1 cellular context compared by ENCODE assay signal in the genomic region with DNA sequence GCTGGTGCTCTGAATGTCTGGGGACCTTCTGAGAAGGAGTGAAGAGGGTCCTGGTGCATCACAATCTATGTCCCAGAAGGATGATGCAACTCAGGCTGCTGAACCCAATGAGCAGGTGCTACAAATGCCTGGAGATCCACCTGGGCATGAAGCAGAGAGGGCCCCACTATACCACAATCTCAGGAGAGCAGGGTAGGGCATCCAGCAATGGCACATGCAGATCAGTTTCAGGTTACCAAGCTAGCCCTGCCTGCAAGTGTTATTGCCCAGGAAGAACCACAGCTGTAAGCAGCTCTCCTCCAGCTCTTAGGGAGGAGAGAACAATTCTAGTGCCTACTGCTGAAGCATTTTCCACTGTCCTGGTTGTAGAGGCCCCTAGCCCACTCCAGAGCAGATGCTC.
TF ChIP-seq lines count a peak whose summit lies in the region.

No MANE protein-coding gene starts in this region.

TF ChIP-seq in GM23338, 12 proteins besides CTCF, POLR2A, EP300 and RAD21 (continued from another document):
- TF ChIP-seq, protein P1, sequence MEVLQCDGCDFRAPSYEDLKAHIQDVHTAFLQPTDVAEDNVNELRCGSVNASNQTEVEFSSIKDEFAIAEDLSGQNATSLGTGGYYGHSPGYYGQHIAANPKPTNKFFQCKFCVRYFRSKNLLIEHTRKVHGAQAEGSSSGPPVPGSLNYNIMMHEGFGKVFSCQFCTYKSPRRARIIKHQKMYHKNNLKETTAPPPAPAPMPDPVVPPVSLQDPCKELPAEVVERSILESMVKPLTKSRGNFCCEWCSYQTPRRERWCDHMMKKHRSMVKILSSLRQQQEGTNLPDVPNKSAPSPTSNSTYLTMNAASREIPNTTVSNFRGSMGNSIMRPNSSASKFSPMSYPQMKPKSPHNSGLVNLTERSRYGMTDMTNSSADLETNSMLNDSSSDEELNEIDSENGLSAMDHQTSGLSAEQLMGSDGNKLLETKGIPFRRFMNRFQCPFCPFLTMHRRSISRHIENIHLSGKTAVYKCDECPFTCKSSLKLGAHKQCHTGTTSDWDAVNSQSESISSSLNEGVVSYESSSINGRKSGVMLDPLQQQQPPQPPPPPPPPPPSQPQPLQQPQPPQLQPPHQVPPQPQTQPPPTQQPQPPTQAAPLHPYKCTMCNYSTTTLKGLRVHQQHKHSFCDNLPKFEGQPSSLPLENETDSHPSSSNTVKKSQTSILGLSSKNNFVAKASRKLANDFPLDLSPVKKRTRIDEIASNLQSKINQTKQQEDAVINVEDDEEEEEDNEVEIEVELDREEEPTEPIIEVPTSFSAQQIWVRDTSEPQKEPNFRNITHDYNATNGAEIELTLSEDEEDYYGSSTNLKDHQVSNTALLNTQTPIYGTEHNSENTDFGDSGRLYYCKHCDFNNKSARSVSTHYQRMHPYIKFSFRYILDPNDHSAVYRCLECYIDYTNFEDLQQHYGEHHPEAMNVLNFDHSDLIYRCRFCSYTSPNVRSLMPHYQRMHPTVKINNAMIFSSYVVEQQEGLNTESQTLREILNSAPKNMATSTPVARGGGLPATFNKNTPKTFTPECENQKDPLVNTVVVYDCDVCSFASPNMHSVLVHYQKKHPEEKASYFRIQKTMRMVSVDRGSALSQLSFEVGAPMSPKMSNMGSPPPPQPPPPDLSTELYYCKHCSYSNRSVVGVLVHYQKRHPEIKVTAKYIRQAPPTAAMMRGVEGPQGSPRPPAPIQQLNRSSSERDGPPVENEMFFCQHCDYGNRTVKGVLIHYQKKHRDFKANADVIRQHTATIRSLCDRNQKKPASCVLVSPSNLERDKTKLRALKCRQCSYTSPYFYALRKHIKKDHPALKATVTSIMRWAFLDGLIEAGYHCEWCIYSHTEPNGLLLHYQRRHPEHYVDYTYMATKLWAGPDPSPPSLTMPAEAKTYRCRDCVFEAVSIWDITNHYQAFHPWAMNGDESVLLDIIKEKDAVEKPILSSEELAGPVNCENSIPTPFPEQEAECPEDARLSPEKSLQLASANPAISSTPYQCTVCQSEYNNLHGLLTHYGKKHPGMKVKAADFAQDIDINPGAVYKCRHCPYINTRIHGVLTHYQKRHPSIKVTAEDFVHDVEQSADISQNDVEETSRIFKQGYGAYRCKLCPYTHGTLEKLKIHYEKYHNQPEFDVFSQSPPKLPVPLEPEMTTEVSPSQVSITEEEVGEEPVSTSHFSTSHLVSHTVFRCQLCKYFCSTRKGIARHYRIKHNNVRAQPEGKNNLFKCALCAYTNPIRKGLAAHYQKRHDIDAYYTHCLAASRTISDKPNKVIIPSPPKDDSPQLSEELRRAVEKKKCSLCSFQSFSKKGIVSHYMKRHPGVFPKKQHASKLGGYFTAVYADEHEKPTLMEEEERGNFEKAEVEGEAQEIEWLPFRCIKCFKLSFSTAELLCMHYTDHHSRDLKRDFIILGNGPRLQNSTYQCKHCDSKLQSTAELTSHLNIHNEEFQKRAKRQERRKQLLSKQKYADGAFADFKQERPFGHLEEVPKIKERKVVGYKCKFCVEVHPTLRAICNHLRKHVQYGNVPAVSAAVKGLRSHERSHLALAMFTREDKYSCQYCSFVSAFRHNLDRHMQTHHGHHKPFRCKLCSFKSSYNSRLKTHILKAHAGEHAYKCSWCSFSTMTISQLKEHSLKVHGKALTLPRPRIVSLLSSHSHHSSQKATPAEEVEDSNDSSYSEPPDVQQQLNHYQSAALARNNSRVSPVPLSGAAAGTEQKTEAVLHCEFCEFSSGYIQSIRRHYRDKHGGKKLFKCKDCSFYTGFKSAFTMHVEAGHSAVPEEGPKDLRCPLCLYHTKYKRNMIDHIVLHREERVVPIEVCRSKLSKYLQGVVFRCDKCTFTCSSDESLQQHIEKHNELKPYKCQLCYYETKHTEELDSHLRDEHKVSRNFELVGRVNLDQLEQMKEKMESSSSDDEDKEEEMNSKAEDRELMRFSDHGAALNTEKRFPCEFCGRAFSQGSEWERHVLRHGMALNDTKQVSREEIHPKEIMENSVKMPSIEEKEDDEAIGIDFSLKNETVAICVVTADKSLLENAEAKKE (CRISPR knock-in tag; IDR thresholded peaks at IDR 0.05): no peak
- no peak for TF ChIP-seq NANOG (IDR thresholded peaks at IDR 0.05; ENCODE audit: borderline replicate concordance)
- TF ChIP-seq EZH2phosphoT487 (IDR thresholded peaks at IDR 0.05; ENCODE audit: unreplicated experiment): no peak
TF ChIP-seq in GM23338: peak in this region for 0.
